28 cellular contexts compared by ENCODE assay signal in genomic region chrX:20746690-20747089, GRCh38.
"Had no signal": no experiment of that assay in that cellular context is flagged by ENCODE, and none has a peak within 500 bp of the region (broad histone marks: within the 10 kb centered on the region; RNA-seq: fewer than 3 reads in every experiment).

No MANE protein-coding gene starts in this region.

- H3K27me3 Mint-ChIP-seq: dendritic cell treated with granulocyte-macrophage colony-stimulating factor and Interleukin-4, amounts not matched to agents 40 ng/mL and 50 ng/mL, for 4 days; effector memory CD8-positive, alpha-beta T cell had no signal

- H3K27ac Mint-ChIP-seq: dendritic cell treated with granulocyte-macrophage colony-stimulating factor and Interleukin-4, amounts not matched to agents 40 ng/mL and 50 ng/mL, for 4 days; effector memory CD8-positive, alpha-beta T cell; endodermal cell had no signal

- DNase-seq: colonic mucosa; cortex of kidney; dermis blood vessel endothelial cell; dorsolateral prefrontal cortex; effector CD4-positive, alpha-beta T cell; effector CD8-positive, alpha-beta T cell; effector memory CD4-positive, alpha-beta T cell; effector memory CD8-positive, alpha-beta T cell; endodermal cell; erythroblast; esophagus squamous epithelium; foreskin fibroblast; foreskin keratinocyte; foreskin melanocyte; gastrocnemius medialis; glutamatergic neuron; head of caudate nucleus; heart left ventricle; heart right ventricle had no signal

- H3K27me3 ChIP-seq: colonic mucosa, esophagus muscularis mucosa, esophagus squamous epithelium, foreskin keratinocyte, gastrocnemius medialis, gastroesophageal sphincter, heart left ventricle, heart right ventricle had no signal

- H3K9me3 ChIP-seq: colonic mucosa, esophagus muscularis mucosa, esophagus squamous epithelium, gastrocnemius medialis, gastroesophageal sphincter, heart left ventricle, heart right ventricle had no signal

- FAIRE-seq: endometrium, endothelial cell of umbilical vein, frontal cortex had no signal

- H3K4me1 ChIP-seq: colonic mucosa, esophagus squamous epithelium, foreskin keratinocyte, gastrocnemius medialis, gastroesophageal sphincter, heart left ventricle, heart right ventricle had no signal

- H3K4me3 ChIP-seq: colonic mucosa, coronary artery, dorsolateral prefrontal cortex, esophagus muscularis mucosa, esophagus squamous epithelium, gastrocnemius medialis, gastroesophageal sphincter, heart left ventricle, heart right ventricle had no signal

- H3K4me3 Mint-ChIP-seq: dendritic cell treated with granulocyte-macrophage colony-stimulating factor and Interleukin-4, amounts not matched to agents 40 ng/mL and 50 ng/mL, for 4 days; effector memory CD8-positive, alpha-beta T cell; endodermal cell had no signal

- ATAC-seq: effector memory CD8-positive, alpha-beta T cell; esophagus mucosa; foreskin keratinocyte; gastrocnemius medialis; gastroesophageal sphincter; heart left ventricle; heart right ventricle had no signal

- H3K27ac ChIP-seq: colonic mucosa, coronary artery, dorsolateral prefrontal cortex, epithelial cell of prostate, esophagus muscularis mucosa, esophagus squamous epithelium, foreskin keratinocyte, gastrocnemius medialis, gastroesophageal sphincter, heart left ventricle, heart right ventricle had no signal

- H3K9me3 Mint-ChIP-seq: dendritic cell treated with granulocyte-macrophage colony-stimulating factor and Interleukin-4, amounts not matched to agents 40 ng/mL and 50 ng/mL, for 4 days; effector memory CD8-positive, alpha-beta T cell; endodermal cell had no signal

- H3K36me3 ChIP-seq: colonic mucosa, esophagus muscularis mucosa, esophagus squamous epithelium, gastrocnemius medialis, gastroesophageal sphincter, heart left ventricle, heart right ventricle had no signal
